Comparison of ENCODE assay signal across 29 cellular contexts in genomic region chrX:64330284-64330683, GRCh38.
"Had no signal": no experiment of that assay in that cellular context is flagged by ENCODE, and none has a peak within 500 bp of the region (broad histone marks: within the 10 kb centered on the region; RNA-seq: fewer than 3 reads in every experiment).

No MANE protein-coding gene starts in this region.

- H3K27ac ChIP-seq: body of pancreas, esophagus muscularis mucosa, heart left ventricle, VCaP had no signal

- H3K9me3 ChIP-seq: body of pancreas, heart left ventricle had no signal

- H3K4me1 ChIP-seq: body of pancreas, esophagus muscularis mucosa, heart left ventricle had no signal

- FAIRE-seq: frontal cortex had no signal

- H3K27me3 Mint-ChIP-seq: activated CD8-positive, alpha-beta T cell treated with anti-CD3 and anti-CD28 coated beads for 36 hours; activated naive CD8-positive, alpha-beta T cell; activated T-helper 17 cell treated with anti-CD3 and anti-CD28 coated beads, Interleukin-2, amount 50 U/mL, for 72 hours; effector memory CD8-positive, alpha-beta T cell had no signal

- H3K9me3 Mint-ChIP-seq: activated T-cell treated with anti-CD3 and anti-CD28 coated beads, Interleukin-2, amount 50 U/mL, for 4 hours; activated T-helper 17 cell treated with anti-CD3 and anti-CD28 coated beads, Interleukin-2, amount 50 U/mL, for 72 hours; effector memory CD8-positive, alpha-beta T cell had no signal

- DNase-seq: activated CD4-positive, alpha-beta T cell treated with anti-CD3 and anti-CD28 coated beads for 48 hours; activated CD4-positive, alpha-beta T cell treated with anti-CD3 and anti-CD28 coated beads, Interleukin-2, amount 50 U/mL, for 1 hour; activated CD4-positive, alpha-beta T cell treated with anti-CD3 and anti-CD28 coated beads, Interleukin-2, amount 50 U/mL, for 48 hours; activated CD8-positive, alpha-beta memory T cell treated with anti-CD3 and anti-CD28 coated beads for 24 hours; activated CD8-positive, alpha-beta T cell treated with anti-CD3 and anti-CD28 coated beads for 36 hours; activated effector memory CD4-positive, alpha-beta T cell treated with Interleukin-2 at 50 U/mL for 16 hours; activated gamma-delta T cell treated with Interleukin-2 at 50 U/mL for 16 hours; activated naive CD4-positive, alpha-beta T cell treated with anti-CD3 and anti-CD28 coated beads, Interleukin-2, amount 50 U/mL, for 16 hours; activated naive CD4-positive, alpha-beta T cell treated with Interleukin-2 at 50 U/mL for 16 hours; activated T-cell treated with anti-CD3 and anti-CD28 coated beads, Interleukin-2, amount 50 U/mL, for 4 hours; amniotic stem cell; anterior cingulate cortex; body of pancreas; caudate nucleus; cortex of kidney; dermis blood vessel endothelial cell; effector CD4-positive, alpha-beta T cell; effector memory CD8-positive, alpha-beta T cell; erythroblast; glutamatergic neuron; heart left ventricle; T-helper 2 cell had no signal

- H3K4me3 Mint-ChIP-seq: activated CD8-positive, alpha-beta T cell treated with anti-CD3 and anti-CD28 coated beads for 36 hours; activated naive CD8-positive, alpha-beta T cell; activated T-cell treated with anti-CD3 and anti-CD28 coated beads, Interleukin-2, amount 50 U/mL, for 4 hours; activated T-helper 17 cell treated with anti-CD3 and anti-CD28 coated beads, Interleukin-2, amount 50 U/mL, for 72 hours; effector memory CD8-positive, alpha-beta T cell; WTC11 had no signal

- H3K27me3 ChIP-seq: body of pancreas, esophagus muscularis mucosa, heart left ventricle had no signal

- H3K4me3 ChIP-seq: body of pancreas, esophagus muscularis mucosa, heart left ventricle had no signal

- H3K27ac Mint-ChIP-seq: activated CD8-positive, alpha-beta T cell treated with anti-CD3 and anti-CD28 coated beads for 36 hours; activated naive CD8-positive, alpha-beta T cell; activated T-helper 17 cell treated with anti-CD3 and anti-CD28 coated beads, Interleukin-2, amount 50 U/mL, for 72 hours; effector memory CD8-positive, alpha-beta T cell; WTC11 had no signal

- H3K4me1 Mint-ChIP-seq: activated T-helper 17 cell treated with anti-CD3 and anti-CD28 coated beads, Interleukin-2, amount 50 U/mL, for 72 hours; WTC11 had no signal

- ATAC-seq: activated CD4-positive, CD25-positive, alpha-beta regulatory T cell treated with anti-CD3 and anti-CD28 coated beads, Interleukin-2, amount 50 U/mL, for 24 hours; activated CD8-positive, alpha-beta T cell treated with anti-CD3 and anti-CD28 coated beads for 36 hours; activated T-cell treated with anti-CD3 and anti-CD28 coated beads, Interleukin-2, amount 50 U/mL, for 4 hours; activated T-helper 17 cell treated with anti-CD3 and anti-CD28 coated beads, Interleukin-2, amount 50 U/mL, for 72 hours; body of pancreas; effector memory CD8-positive, alpha-beta T cell; heart left ventricle; WTC11 had no signal
